In genomic region chr19:55069137-55069858, GRCh38 we compare ENCODE assay signal across 9 cellular contexts. TPM values are rescaled to one million over a fixed set of nuclear protein-coding genes. Genes with fewer than 3 reads are reported as not detected.
A peak's percentile ranks its signal among the peaks of the same experiment; 100 is the strongest.
DNase-seq lines count a peak whose midpoint lies in the region; ATAC-seq and TF ChIP-seq lines count a peak whose summit lies in the region.
"Had no signal": no experiment of that assay in that cellular context is flagged by ENCODE, and none has a peak within 500 bp of the region (broad histone marks: within the 10 kb centered on the region; RNA-seq: fewer than 3 reads in every experiment).

No MANE protein-coding gene starts in this region.

- peak overlapping the region; percentile 25 to 38 for H3K27ac ChIP-seq in tibial artery
- H3K27ac ChIP-seq: HL-60 had no signal

- H3K27ac Mint-ChIP-seq in CD14-positive monocyte: peak overlapping the region in 3 of 7 donors; percentile 3 to 64 (median 38)
- H3K27ac Mint-ChIP-seq in activated CD8-positive, alpha-beta T cell treated with anti-CD3 and anti-CD28 coated beads for 36 hours: no peak overlapping the region

- H3K36me3 ChIP-seq in tibial artery: no peaks in the 10 kb centered on the region

- ATAC-seq in activated CD8-positive, alpha-beta T cell treated with anti-CD3 and anti-CD28 coated beads for 36 hours: peak; percentile 62

- H3K4me3 Mint-ChIP-seq in CD14-positive monocyte: peak overlapping the region; percentile 10 to 79
- no peak overlapping the region for H3K4me3 Mint-ChIP-seq in activated CD8-positive, alpha-beta T cell treated with anti-CD3 and anti-CD28 coated beads for 36 hours

- POLR2A ChIA-PET in HEK293T (lab: Yijun Ruan, JAX): interaction anchor here (0.9 to 1.1 kb wide), 2 partner anchors 11 to 393 kb away, joined by 3 read pairs; no protein-coding TSS in a partner anchor
- POLR2A ChIA-PET in activated CD8-positive, alpha-beta T cell treated with anti-CD3 and anti-CD28 coated beads for 36 hours (lab: Charles Lee): interaction anchor here (1.4 kb wide), 1 partner anchor 16 kb away, joined by 3 read pairs; no protein-coding TSS in a partner anchor

- intact Hi-C loops in CD14-positive monocyte (cut with micrococcal nuclease) (no loop called here), tibial artery (cut with DNase I; ENCODE audit: low total_unique reads) (no loop called here)
- intact Hi-C loops in activated CD8-positive, alpha-beta T cell treated with anti-CD3 and anti-CD28 coated beads for 36 hours (cut with micrococcal nuclease): no loop called here

- peaks cover 2 to 5% of the 10 kb centered on the region in 2 donors for H3K36me3 Mint-ChIP-seq in CD14-positive monocyte
- H3K36me3 Mint-ChIP-seq in activated CD8-positive, alpha-beta T cell treated with anti-CD3 and anti-CD28 coated beads for 36 hours (ENCODE audit: low read depth): no peaks in the 10 kb centered on the region

- CTCF ChIA-PET in HEK293T (lab: Yijun Ruan, JAX): interaction anchor here (1.2 kb wide), 1 partner anchor 19 kb away, joined by 3 read pairs; no protein-coding TSS in a partner anchor
- CTCF ChIA-PET in activated CD8-positive, alpha-beta T cell treated with anti-CD3 and anti-CD28 coated beads for 36 hours (lab: Charles Lee): no interaction called here

- H3K4me1 ChIP-seq in tibial artery: peaks cover 0 to 13% (median 0%) of the 10 kb centered on the region in 4 donors

- peaks cover 66 to 82% (median 71%) of the 10 kb centered on the region in 3 donors for H3K27me3 Mint-ChIP-seq in CD14-positive monocyte (ENCODE audit: low read depth in 3 of 3)
- H3K27me3 Mint-ChIP-seq in activated CD8-positive, alpha-beta T cell treated with anti-CD3 and anti-CD28 coated beads for 36 hours: peaks cover 49% of the 10 kb centered on the region

- peaks cover 0 to 12% (median 12%) of the 10 kb centered on the region in 3 donors for H3K9me3 ChIP-seq in tibial artery

- peaks cover 0 to 37% of the 10 kb centered on the region in 2 donors for H3K27me3 ChIP-seq in tibial artery

- H3K4me3 ChIP-seq in tibial artery: peak overlapping the region; percentile 30 to 36

- H3K4me1 Mint-ChIP-seq in CD14-positive monocyte: peaks cover 18% of the 10 kb centered on the region
- H3K4me1 Mint-ChIP-seq in activated CD8-positive, alpha-beta T cell treated with anti-CD3 and anti-CD28 coated beads for 36 hours (ENCODE audit: low read depth): peaks cover 7% of the 10 kb centered on the region

- DNase-seq in CD14-positive monocyte (ENCODE audit: low spot score) (peak; percentile 46), HEK293T (ENCODE audit: extremely low spot score) (peak; percentile 28), iPS-NIHi7 (ENCODE audit: extremely low spot score) (peak; percentile 45), tibial artery (no peak), GDM1 (lab: John Stamatoyannopoulos, UW) (no peak), medulla oblongata (ENCODE audit: extremely low spot score) (no peak)
- no peak for DNase-seq in activated CD8-positive, alpha-beta T cell treated with anti-CD3 and anti-CD28 coated beads for 36 hours
- DNase-seq in activated CD4-positive, alpha-beta T cell treated with anti-CD3 and anti-CD28 coated beads, Interleukin-2, amount 50 U/mL, for 1 hour: no peak

- TF ChIP-seq CTCF in CD14-positive monocyte (IDR thresholded peaks at IDR 0.05) (no peak), tibial artery (IDR thresholded peaks at IDR 0.05) (no peak)
- no peak for TF ChIP-seq CTCF in activated CD8-positive, alpha-beta T cell treated with anti-CD3 and anti-CD28 coated beads for 36 hours (IDR thresholded peaks at IDR 0.05)

- H3K9me3 Mint-ChIP-seq in CD14-positive monocyte: peaks cover 4 to 35% (median 23%) of the 10 kb centered on the region in 7 donors
- no peaks in the 10 kb centered on the region for H3K9me3 Mint-ChIP-seq in activated CD8-positive, alpha-beta T cell treated with anti-CD3 and anti-CD28 coated beads for 36 hours

TF ChIP-seq in HEK293T, 16 proteins besides CTCF, POLR2A, EP300 and RAD21:
- TF ChIP-seq FOXK2 (IDR thresholded peaks at IDR 0.05): no peak
- TF ChIP-seq BHLHE40 (IDR thresholded peaks at IDR 0.05; ENCODE audit: borderline replicate concordance): no peak
- no peak for TF ChIP-seq L3MBTL2 (conservative IDR thresholded peaks at IDR 0.05)
- TF ChIP-seq SUZ12 (IDR thresholded peaks at IDR 0.05): no peak
- TF ChIP-seq ARNT (IDR thresholded peaks at IDR 0.05): no peak
TF ChIP-seq in HEK293T: peak in this region for 0.

RNA-seq across cellular contexts. Expression of gene RDH13, which starts 6.3 kb away (rescaled TPM):
- 1 to 10 TPM; 1.6 to 2.3 TPM for polyA plus RNA-seq in CD14-positive monocyte
- total RNA-seq in activated CD8-positive, alpha-beta T cell treated with anti-CD3 and anti-CD28 coated beads for 36 hours: 10 to 100 TPM; 17.3 to 18.2 TPM

RNA-seq across cellular contexts. Expression of gene EPS8L1, which starts 6.4 kb away (rescaled TPM):
- polyA plus RNA-seq in CD14-positive monocyte: 1 to 10 TPM; 1.5 to 1.8 TPM
- 1 to 10 TPM; 2.8 to 3.2 TPM for total RNA-seq in activated CD8-positive, alpha-beta T cell treated with anti-CD3 and anti-CD28 coated beads for 36 hours

RNA-seq across cellular contexts. Expression of gene GP6, which starts 31.2 kb away (rescaled TPM):
- 1 to 10 TPM in 1 of 2 donors, under 1 TPM in 1; 0.14 to 1.1 TPM for polyA plus RNA-seq in CD14-positive monocyte
- under 1 TPM; 0.14 to 0.27 TPM for total RNA-seq in activated CD8-positive, alpha-beta T cell treated with anti-CD3 and anti-CD28 coated beads for 36 hours

RNA-seq across cellular contexts. Expression of gene PPP1R12C, which starts 48.1 kb away (rescaled TPM):
- 1 to 10 TPM; 2.1 to 2.6 TPM for polyA plus RNA-seq in CD14-positive monocyte
- 10 to 100 TPM; 55.4 to 55.8 TPM for total RNA-seq in activated CD8-positive, alpha-beta T cell treated with anti-CD3 and anti-CD28 coated beads for 36 hours

Comparison
In these comparisons a context has a peak if more than half of its experiments do, and no peak if none do; other contexts are left out.
1. DNase-seq: peak in CD14-positive monocyte (single experiment), HEK293T (single experiment) and iPS-NIHi7 (single experiment); none in activated CD8-positive, alpha-beta T cell treated with anti-CD3 and anti-CD28 coated beads for 36 hours (single experiment), tibial artery (0 of 2), GDM1 (single experiment), activated CD4-positive, alpha-beta T cell treated with anti-CD3 and anti-CD28 coated beads, Interleukin-2, amount 50 U/mL, for 1 hour (single experiment) and medulla oblongata (single experiment).